In the genomic region with DNA sequence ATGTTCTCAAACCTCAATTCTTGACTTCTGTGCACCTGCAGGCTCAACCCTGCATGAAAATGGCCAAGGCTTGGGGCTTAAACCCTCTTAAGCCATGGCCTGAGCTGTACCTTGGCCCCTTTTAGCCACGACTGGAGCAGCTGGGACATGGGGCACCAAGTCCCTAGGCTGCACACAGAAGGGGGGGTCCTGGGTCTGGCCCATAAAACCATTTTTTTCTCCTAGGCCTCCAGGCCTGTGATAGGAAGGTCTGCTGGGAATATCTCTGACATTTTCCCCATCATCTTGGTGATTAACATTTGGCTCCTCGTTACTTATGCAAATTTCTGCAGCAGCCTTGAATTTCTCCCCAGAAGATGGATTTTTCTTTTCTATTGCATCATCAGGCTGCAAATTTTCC, we compare ENCODE assay signal across 27 cellular contexts.
"Had no signal": no experiment of that assay in that cellular context is flagged by ENCODE, and none has a peak within 500 bp of the region (broad histone marks: within the 10 kb centered on the region; RNA-seq: fewer than 3 reads in every experiment).

No MANE protein-coding gene starts in this region.

- H3K4me3 ChIP-seq: stomach, suprapubic skin, testis, thoracic aorta, thyroid gland, tibial artery, tibial nerve, transverse colon, upper lobe of left lung, upper lobe of right lung, uterus, vagina had no signal

- H3K27ac ChIP-seq: stomach, suprapubic skin, testis, thoracic aorta, thyroid gland, tibial artery, tibial nerve, transverse colon, upper lobe of left lung, upper lobe of right lung, uterus, vagina had no signal

- H3K36me3 ChIP-seq: stomach, suprapubic skin, thoracic aorta, thyroid gland, tibial artery, tibial nerve, transverse colon, upper lobe of left lung, upper lobe of right lung, uterus, vagina had no signal

- H3K9me3 ChIP-seq: testis, thoracic aorta, thyroid gland, transverse colon, upper lobe of left lung, upper lobe of right lung, uterus, vagina had no signal

- H3K4me1 ChIP-seq: stomach, suprapubic skin, testis, thyroid gland, tibial artery, tibial nerve, transverse colon, upper lobe of left lung, upper lobe of right lung, uterus, vagina had no signal

- H3K27me3 ChIP-seq: stomach, suprapubic skin, testis, thyroid gland, tibial artery, tibial nerve, transverse colon, upper lobe of left lung, upper lobe of right lung, uterus, vagina had no signal

- DNase-seq: stimulated activated CD4-positive, alpha-beta T cell treated with anti-CD3 and anti-CD28 coated beads, Interleukin-2, amount 100 ng/mL, for 48 hours; stimulated activated CD4-positive, alpha-beta T cell treated with anti-CD3 and anti-CD28 coated beads, Interleukin-4, amount 100 ng/mL, for 1 hour; stimulated activated CD4-positive, alpha-beta T cell treated with anti-CD3 and anti-CD28 coated beads, Interleukin-4, amount 100 ng/mL, for 24 hours; stimulated activated CD4-positive, alpha-beta T cell treated with anti-CD3 and anti-CD28 coated beads, Interleukin-4, amount 100 ng/mL, for 4 hours; stimulated activated CD8-positive, alpha-beta memory T cell treated with anti-CD3 and anti-CD28 coated beads, Interleukin-4, amount 100 ng/mL, for 48 hours; stimulated activated naive B cell treated with anti-CD40 and anti-IgM and Interleukin-4, amounts not matched to agents 10 μg/mL and 1 μg/mL and 100 μg/mL, for 72 hours; stimulated activated naive CD4-positive, alpha-beta T cell; stimulated activated naive CD4-positive, alpha-beta T cell treated with Interleukin-2 at 50 U/mL for 16 hours; stimulated activated naive CD8-positive, alpha-beta T cell treated with anti-CD3 and anti-CD28 coated beads, Interleukin-15, amount 100 ng/mL, for 72 hours; stimulated activated naive CD8-positive, alpha-beta T cell treated with anti-CD3 and anti-CD28 coated beads, Interleukin-15, Interleukin-2, amounts not matched to agents 100 U/mL and 50 U/mL, for 24 hours; stomach; substantia nigra; testis; thyroid gland; tibial artery; transverse colon; trophoblast cell; upper lobe of left lung; upper lobe of right lung; uterus had no signal

- ATAC-seq: stimulated activated effector memory CD8-positive, alpha-beta T cell treated with anti-CD3 and anti-CD28 coated beads, Interleukin-12 subunit alpha, Interleukin-12 subunit beta, amount 100 ng/mL, for 72 hours; stimulated activated memory B cell treated with anti-CD40 and anti-IgM and Interleukin-4, amounts not matched to agents 10 μg/mL and 1 μg/mL and 100 μg/mL, for 72 hours; stimulated activated naive B cell treated with anti-CD40 and anti-IgM and Interleukin-4, amounts not matched to agents 10 μg/mL and 1 μg/mL and 100 μg/mL, for 72 hours; stimulated activated naive CD8-positive, alpha-beta T cell treated with anti-CD3 and anti-CD28 coated beads, Interleukin-15, amount 100 ng/mL, for 72 hours; stimulated activated naive CD8-positive, alpha-beta T cell treated with anti-CD3 and anti-CD28 coated beads, Interleukin-15, Interleukin-2, amounts not matched to agents 100 U/mL and 50 U/mL, for 24 hours; upper lobe of right lung had no signal

- FAIRE-seq: urothelium cell line had no signal
